Comparison of ENCODE assay signal across 1 cellular context in the genomic region with DNA sequence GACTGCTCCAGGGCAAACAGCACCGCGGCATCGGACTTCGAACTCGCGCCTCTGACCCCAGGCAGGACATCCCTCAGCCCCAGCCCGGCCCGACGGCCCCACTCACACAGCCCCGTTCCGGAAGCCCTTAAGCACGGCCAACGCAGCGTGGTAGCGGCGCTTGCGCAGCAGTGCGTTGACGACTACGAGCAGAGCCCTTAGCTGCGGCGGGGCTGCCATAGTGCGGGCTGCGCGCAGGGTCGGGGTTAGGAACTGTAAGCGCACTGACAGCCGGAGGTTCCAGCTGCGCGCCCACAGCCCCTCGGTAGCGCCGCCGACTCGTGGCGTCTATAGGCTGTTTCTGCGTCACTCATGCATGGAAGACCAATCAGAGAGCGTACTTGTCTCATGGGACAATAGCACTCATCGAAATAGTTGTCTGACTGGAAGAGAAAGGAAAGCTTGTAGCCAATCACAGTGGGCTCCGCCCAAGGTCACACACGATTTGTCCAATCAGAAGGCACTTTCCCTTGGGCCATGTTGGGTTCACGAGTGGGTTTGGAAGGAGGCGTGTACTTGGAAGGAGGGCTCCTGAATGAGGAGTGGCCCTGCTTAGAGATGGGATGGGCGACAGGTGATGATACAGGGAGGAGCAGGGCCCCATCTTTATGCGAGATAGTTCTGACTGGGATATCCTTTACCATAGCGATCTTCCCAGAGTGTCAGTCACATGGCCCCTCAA.
TF ChIP-seq lines count a peak whose summit lies in the region.

Gene PXMP4, minus strand, starts transcription at position 322 of the 721 bp plus-strand sequence. Its CDS starts 103 bp downstream, at position 219.

TF ChIP-seq in GM12878, 131 proteins besides CTCF, POLR2A, EP300 and RAD21 (continued from another document and continues in another):
- peak; percentile 55; the same call in 1 of the 2 replicates for TF ChIP-seq ZNF687 (IDR thresholded peaks at IDR 0.05)
- TF ChIP-seq SKIL (IDR thresholded peaks at IDR 0.05; ENCODE audit: low read depth, poor library complexity, severe bottlenecking) = peak; percentile 76
- TF ChIP-seq RBBP5 (conservative IDR thresholded peaks at IDR 0.05) = no peak
- TF ChIP-seq, protein P1, sequence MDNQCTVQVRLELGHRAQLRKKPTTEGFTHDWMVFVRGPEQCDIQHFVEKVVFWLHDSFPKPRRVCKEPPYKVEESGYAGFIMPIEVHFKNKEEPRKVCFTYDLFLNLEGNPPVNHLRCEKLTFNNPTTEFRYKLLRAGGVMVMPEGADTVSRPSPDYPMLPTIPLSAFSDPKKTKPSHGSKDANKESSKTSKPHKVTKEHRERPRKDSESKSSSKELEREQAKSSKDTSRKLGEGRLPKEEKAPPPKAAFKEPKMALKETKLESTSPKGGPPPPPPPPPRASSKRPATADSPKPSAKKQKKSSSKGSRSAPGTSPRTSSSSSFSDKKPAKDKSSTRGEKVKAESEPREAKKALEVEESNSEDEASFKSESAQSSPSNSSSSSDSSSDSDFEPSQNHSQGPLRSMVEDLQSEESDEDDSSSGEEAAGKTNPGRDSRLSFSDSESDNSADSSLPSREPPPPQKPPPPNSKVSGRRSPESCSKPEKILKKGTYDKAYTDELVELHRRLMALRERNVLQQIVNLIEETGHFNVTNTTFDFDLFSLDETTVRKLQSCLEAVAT (IDR thresholded peaks at IDR 0.05) = peak; percentile 97
- peak; percentile 56; the same call in 1 of the 2 replicates for TF ChIP-seq FOXK2 (IDR thresholded peaks at IDR 0.05)
- TF ChIP-seq NR2F1 (conservative IDR thresholded peaks at IDR 0.05) = peak; percentile 92
- no peak for TF ChIP-seq BMI1 (IDR thresholded peaks at IDR 0.05; ENCODE audit: borderline replicate concordance)
- peak in 1 of 2 experiments; percentile 48; a peak in 2 of 4 replicates for TF ChIP-seq BHLHE40 (IDR thresholded peaks at IDR 0.05; ENCODE audit: borderline replicate concordance in 1 of 2, low read depth in 2 of 2, low read length in 1 of 2)
- TF ChIP-seq POLR2AphosphoS5 (IDR thresholded peaks at IDR 0.05; ENCODE audit: low read length) = peak; percentile 46; the same call in 1 of the 2 replicates
- no peak for TF ChIP-seq SUPT20H (IDR thresholded peaks at IDR 0.05; ENCODE audit: borderline replicate concordance, control insufficient read depth, low read depth, low read length)
- peak; percentile 61; the same call in 1 of the 2 replicates for TF ChIP-seq LARP7 (IDR thresholded peaks at IDR 0.05)
- peak; percentile 44; the same call in 1 of the 2 replicates for TF ChIP-seq TCF12 (IDR thresholded peaks at IDR 0.05; ENCODE audit: low read depth, low read length)
- peak; percentile 58 for TF ChIP-seq RUNX3 (IDR thresholded peaks at IDR 0.05; ENCODE audit: low read length)
- peak; percentile 49; the same call in 1 of the 2 replicates for TF ChIP-seq POLR2AphosphoS2 (IDR thresholded peaks at IDR 0.05; ENCODE audit: low read depth, low read length)
- TF ChIP-seq ATF7 (IDR thresholded peaks at IDR 0.05; ENCODE audit: low read depth) = no peak; the same call in 1 of the 2 replicates
- 0 out of 4 replicates have a peak, but pooled peaks of 1 of the 2 experiments have one; percentile 42 for TF ChIP-seq SRF (IDR thresholded peaks at IDR 0.05; ENCODE audit: low read depth in 2 of 2, low read length in 2 of 2)
- no peak for TF ChIP-seq IKZF2 (IDR thresholded peaks at IDR 0.05)
- TF ChIP-seq TCF3 (IDR thresholded peaks at IDR 0.05; ENCODE audit: borderline replicate concordance, insufficient read depth, low read depth, low read length) = peak; percentile 65; the same call in 1 of the 2 replicates
- peak; percentile 55; the same call in 1 of the 2 replicates for TF ChIP-seq NFYA (IDR thresholded peaks at IDR 0.05; ENCODE audit: borderline replicate concordance, low read depth, low read length)
- peak; percentile 85 for TF ChIP-seq NKRF (conservative IDR thresholded peaks at IDR 0.05)
- peak; percentile 46; the same call in 1 of the 2 replicates for TF ChIP-seq MAX (IDR thresholded peaks at IDR 0.05; ENCODE audit: low read depth, low read length)
- TF ChIP-seq SIN3A (IDR thresholded peaks at IDR 0.05; ENCODE audit: low read depth, low read length) = peak; percentile 74
- peak; percentile 38; the same call in 1 of the 2 replicates for TF ChIP-seq RB1 (IDR thresholded peaks at IDR 0.05; ENCODE audit: borderline replicate concordance)
- no peak for TF ChIP-seq ZNF274 (IDR thresholded peaks at IDR 0.05; ENCODE audit: insufficient read depth, insufficient read length)
- peak; percentile 99 for TF ChIP-seq SP1 (IDR thresholded peaks at IDR 0.05; ENCODE audit: low read depth, low read length)
- TF ChIP-seq, protein P2, sequence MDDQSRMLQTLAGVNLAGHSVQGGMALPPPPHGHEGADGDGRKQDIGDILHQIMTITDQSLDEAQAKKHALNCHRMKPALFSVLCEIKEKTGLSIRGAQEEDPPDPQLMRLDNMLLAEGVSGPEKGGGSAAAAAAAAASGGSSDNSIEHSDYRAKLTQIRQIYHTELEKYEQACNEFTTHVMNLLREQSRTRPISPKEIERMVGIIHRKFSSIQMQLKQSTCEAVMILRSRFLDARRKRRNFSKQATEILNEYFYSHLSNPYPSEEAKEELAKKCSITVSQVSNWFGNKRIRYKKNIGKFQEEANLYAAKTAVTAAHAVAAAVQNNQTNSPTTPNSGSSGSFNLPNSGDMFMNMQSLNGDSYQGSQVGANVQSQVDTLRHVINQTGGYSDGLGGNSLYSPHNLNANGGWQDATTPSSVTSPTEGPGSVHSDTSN (IDR thresholded peaks at IDR 0.05; ENCODE audit: insufficient replicate concordance, low read depth, low read length) = peak; percentile 98
- TF ChIP-seq SIX5 (IDR thresholded peaks at IDR 0.05; ENCODE audit: low read depth, low read length, severe bottlenecking) = no peak
- TF ChIP-seq MXI1 (IDR thresholded peaks at IDR 0.05; ENCODE audit: low read depth, low read length) = peak; percentile 49; the same call in 1 of the 2 replicates
- no peak for TF ChIP-seq ZBED1 (IDR thresholded peaks at IDR 0.05; ENCODE audit: borderline replicate concordance)
- peak; percentile 98 for TF ChIP-seq DPF2 (IDR thresholded peaks at IDR 0.05)
- no peak for TF ChIP-seq HCFC1 (IDR thresholded peaks at IDR 0.05; ENCODE audit: low read length)
- peak; percentile 41; the same call in 1 of the 2 replicates for TF ChIP-seq NRF1 (conservative IDR thresholded peaks at IDR 0.05; ENCODE audit: low read depth, low read length)
- TF ChIP-seq MTA2 (IDR thresholded peaks at IDR 0.05; ENCODE audit: low read depth) = peak; percentile 42
- peak; percentile 79 for TF ChIP-seq IKZF1 (conservative IDR thresholded peaks at IDR 0.05)
- TF ChIP-seq HDGF (IDR thresholded peaks at IDR 0.05) = peak; percentile 24; the same call in 1 of the 2 replicates
- peak; percentile 70 for TF ChIP-seq KLF5 (IDR thresholded peaks at IDR 0.05; ENCODE audit: partially characterized antibody)
- TF ChIP-seq ESRRA (IDR thresholded peaks at IDR 0.05; ENCODE audit: low read length) = no peak
- peak; percentile 71; the same call in 1 of the 2 replicates for TF ChIP-seq PAX5 (IDR thresholded peaks at IDR 0.05; ENCODE audit: borderline replicate concordance, low read depth, low read length)
- no peak for TF ChIP-seq RCOR1 (conservative IDR thresholded peaks at IDR 0.05; ENCODE audit: low read depth, low read length)
- TF ChIP-seq ZNF207 (IDR thresholded peaks at IDR 0.05; ENCODE audit: borderline replicate concordance) = 0 out of 2 replicates have a peak, but pooled peaks have one; percentile 51
- TF ChIP-seq EED (IDR thresholded peaks at IDR 0.05; ENCODE audit: low read depth) = no peak
- TF ChIP-seq IRF3 (IDR thresholded peaks at IDR 0.05) = peak; percentile 93
- no peak for TF ChIP-seq STAT3 (IDR thresholded peaks at IDR 0.05; ENCODE audit: low read depth, low read length)
- TF ChIP-seq, protein P3, sequence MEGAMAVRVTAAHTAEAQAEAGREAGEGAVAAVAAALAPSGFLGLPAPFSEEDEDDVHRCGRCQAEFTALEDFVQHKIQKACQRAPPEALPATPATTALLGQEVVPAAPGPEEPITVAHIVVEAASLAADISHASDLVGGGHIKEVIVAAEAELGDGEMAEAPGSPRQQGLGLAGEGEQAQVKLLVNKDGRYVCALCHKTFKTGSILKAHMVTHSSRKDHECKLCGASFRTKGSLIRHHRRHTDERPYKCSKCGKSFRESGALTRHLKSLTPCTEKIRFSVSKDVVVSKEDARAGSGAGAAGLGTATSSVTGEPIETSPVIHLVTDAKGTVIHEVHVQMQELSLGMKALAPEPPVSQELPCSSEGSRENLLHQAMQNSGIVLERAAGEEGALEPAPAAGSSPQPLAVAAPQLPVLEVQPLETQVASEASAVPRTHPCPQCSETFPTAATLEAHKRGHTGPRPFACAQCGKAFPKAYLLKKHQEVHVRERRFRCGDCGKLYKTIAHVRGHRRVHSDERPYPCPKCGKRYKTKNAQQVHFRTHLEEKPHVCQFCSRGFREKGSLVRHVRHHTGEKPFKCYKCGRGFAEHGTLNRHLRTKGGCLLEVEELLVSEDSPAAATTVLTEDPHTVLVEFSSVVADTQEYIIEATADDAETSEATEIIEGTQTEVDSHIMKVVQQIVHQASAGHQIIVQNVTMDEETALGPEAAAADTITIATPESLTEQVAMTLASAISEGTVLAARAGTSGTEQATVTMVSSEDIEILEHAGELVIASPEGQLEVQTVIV (IDR thresholded peaks at IDR 0.05; ENCODE audit: borderline replicate concordance, partially characterized antibody) = no peak
- TF ChIP-seq PKNOX1 (IDR thresholded peaks at IDR 0.05) = peak; percentile 99
